Comparison of ENCODE assay signal across 9 cellular contexts in genomic region chr2:28155627-28156026, GRCh38.
A peak's percentile ranks its signal among the peaks of the same experiment; 100 is the strongest.
DNase-seq lines count a peak whose midpoint lies in the region; ATAC-seq and TF ChIP-seq lines count a peak whose summit lies in the region.
"Had no signal": no experiment of that assay in that cellular context is flagged by ENCODE, and none has a peak within 500 bp of the region (broad histone marks: within the 10 kb centered on the region; RNA-seq: fewer than 3 reads in every experiment).

No MANE protein-coding gene starts in this region.

- no peak for TF ChIP-seq POLR2A in prostate gland (IDR thresholded peaks at IDR 0.05)

- intact Hi-C loops in colonic mucosa (cut with DNase I): loop anchor here (10.0 kb wide), 1 partner anchor 239 kb away; the partner anchor contains the start of gene FOSL2
- intact Hi-C loops in prostate gland (cut with DNase I): no loop called here

- H3K9me3 ChIP-seq in colonic mucosa: no peaks in the 10 kb centered on the region
- no peaks in the 10 kb centered on the region for H3K9me3 ChIP-seq in prostate gland

- no peak overlapping the region for H3K9ac ChIP-seq in colonic mucosa (ENCODE audit: low read depth in 2 of 2, low read length in 2 of 2)

- no peak for ATAC-seq in HG03196 (IDR thresholded peaks at IDR 0.05; ENCODE audit: unreplicated experiment)
- ATAC-seq in HG02763 (IDR thresholded peaks at IDR 0.05; ENCODE audit: unreplicated experiment): no peak
- ATAC-seq in GM21528 (IDR thresholded peaks at IDR 0.05; ENCODE audit: low FRiP score, unreplicated experiment): no peak
- ATAC-seq: stimulated activated memory B cell treated with anti-CD40 and anti-IgM and Interleukin-4, amounts not matched to agents 10 μg/mL and 1 μg/mL and 100 μg/mL, for 72 hours had no signal

- TF ChIP-seq CTCF in colonic mucosa (IDR thresholded peaks at IDR 0.05) (peak; percentile 51), prostate gland (IDR thresholded peaks at IDR 0.05) (peak in 3 of 4 experiments; percentile 39 to 41 (median 41))

- H3K27me3 ChIP-seq in colonic mucosa: no peaks in the 10 kb centered on the region
- no peaks in the 10 kb centered on the region for H3K27me3 ChIP-seq in prostate gland (replicated peaks; ENCODE audit: insufficient read depth)

- H3K36me3 ChIP-seq in colonic mucosa (no peaks in the 10 kb centered on the region), prostate gland (no peaks in the 10 kb centered on the region)

- H3K4me3 ChIP-seq in colonic mucosa (no peak overlapping the region), prostate gland (no peak overlapping the region)

- WGBS in prostate gland: 61% methylated on average over 1 of the region's 1 CpG

- H3K27ac ChIP-seq in colonic mucosa (no peak overlapping the region), prostate gland (peak overlapping the region in 1 of 2 donors; percentile 9)

- H3K4me1 ChIP-seq in colonic mucosa: no peaks in the 10 kb centered on the region
- no peaks in the 10 kb centered on the region for H3K4me1 ChIP-seq in prostate gland (replicated peaks)

- DNase-seq in SHP77 (lab: John Stamatoyannopoulos, UW) (peak; percentile 25 to 38), SHP77 treated with DMSO at 0.1 percent for 48 hours (lab: John Stamatoyannopoulos, UW) (no peak), NCI-H1694 treated with DMSO at 0.1 percent for 48 hours (lab: John Stamatoyannopoulos, UW) (peak; percentile 8), colonic mucosa (no peak), prostate gland (ENCODE audit: low spot score) (no peak)

Comparison
In these comparisons a context has a peak if more than half of its experiments do, and no peak if none do; other contexts are left out.
1. DNase-seq: peak in SHP77 (2 of 2) and NCI-H1694 treated with DMSO at 0.1 percent for 48 hours (single experiment); none in SHP77 treated with DMSO at 0.1 percent for 48 hours (single experiment), colonic mucosa (single experiment) and prostate gland (single experiment).